ENCODE assay signal across 8 cellular contexts in genomic region chr21:44455524-44456206, GRCh38. TPM values are rescaled to one million over a fixed set of nuclear protein-coding genes. Genes with fewer than 3 reads are reported as not detected.
DNase-seq lines count a peak whose midpoint lies in the region; ATAC-seq and TF ChIP-seq lines count a peak whose summit lies in the region.

No MANE protein-coding gene starts in this region.

- no peaks in the 10 kb centered on the region for H3K4me1 ChIP-seq in ACC112 (ENCODE audit: control insufficient read depth, insufficient read depth, low read length, unreplicated experiment)
- H3K4me1 ChIP-seq in right atrium auricular region: peaks cover 0 to 20% of the 10 kb centered on the region in 2 donors

- peak overlapping the region; percentile 73 for H3K4me3 Mint-ChIP-seq in activated naive CD4-positive, alpha-beta T cell treated with anti-CD3 and anti-CD28 coated beads for 36 hours

- DNase-seq in NCI-H2171 treated with DMSO at 0.1 percent for 48 hours (lab: John Stamatoyannopoulos, UW): peak; percentile 15
- peak; percentile 54 for DNase-seq in activated naive CD4-positive, alpha-beta T cell treated with anti-CD3 and anti-CD28 coated beads for 36 hours
- no peak for DNase-seq in right atrium auricular region (ENCODE audit: low spot score)
- DNase-seq in retinal pigment epithelial cell (ENCODE audit: low read depth): no peak
- DNase-seq in activated CD4-positive, CD25-positive, alpha-beta regulatory T cell treated with anti-CD3 and anti-CD28 coated beads, Interleukin-2, amount 50 U/mL, for 72 hours: no peak
- no peak for DNase-seq in NCI-H524 treated with DMSO at 0.1 percent for 48 hours (lab: John Stamatoyannopoulos, UW)

- no peaks in the 10 kb centered on the region for H3K36me3 ChIP-seq in ACC112 (ENCODE audit: insufficient read depth, low read length)
- no peaks in the 10 kb centered on the region for H3K36me3 ChIP-seq in right atrium auricular region

- H3K9me3 Mint-ChIP-seq in activated naive CD4-positive, alpha-beta T cell treated with anti-CD3 and anti-CD28 coated beads for 36 hours: peaks cover 2% of the 10 kb centered on the region

- H3K36me3 Mint-ChIP-seq in activated naive CD4-positive, alpha-beta T cell treated with anti-CD3 and anti-CD28 coated beads for 36 hours (ENCODE audit: low read depth): no peaks in the 10 kb centered on the region

- H3K27me3 ChIP-seq in ACC112 (ENCODE audit: insufficient read depth, low read length) (peaks cover 30% of the 10 kb centered on the region), right atrium auricular region (no peaks in the 10 kb centered on the region)

- CTCF ChIA-PET in activated naive CD4-positive, alpha-beta T cell treated with anti-CD3 and anti-CD28 coated beads for 36 hours (lab: Charles Lee): interaction anchor here (1.1 kb wide), 1 partner anchor 18 kb away, joined by 3 read pairs; no protein-coding TSS in a partner anchor

- H3K79me2 ChIP-seq in ACC112 (ENCODE audit: control insufficient read depth, insufficient read depth, low read length, unreplicated experiment): no peaks in the 10 kb centered on the region

- H3K4me3 ChIP-seq in ACC112 (ENCODE audit: low read depth, low read length): peak overlapping the region; percentile 78
- peak overlapping the region; percentile 71 to 76 for H3K4me3 ChIP-seq in right atrium auricular region
- H3K4me3 ChIP-seq in retinal pigment epithelial cell (ENCODE audit: low read length): peak overlapping the region; percentile 46

- peaks cover 12% of the 10 kb centered on the region for H3K27me3 Mint-ChIP-seq in activated naive CD4-positive, alpha-beta T cell treated with anti-CD3 and anti-CD28 coated beads for 36 hours (ENCODE audit: low read depth)

- TF ChIP-seq CTCF in right atrium auricular region (IDR thresholded peaks at IDR 0.05) (peak in 1 of 2 donors; percentile 36), retinal pigment epithelial cell (conservative IDR thresholded peaks at IDR 0.05; ENCODE audit: low read depth, low read length) (peak; percentile 26)

- H3K4me1 Mint-ChIP-seq in activated naive CD4-positive, alpha-beta T cell treated with anti-CD3 and anti-CD28 coated beads for 36 hours (ENCODE audit: low read depth): no peaks in the 10 kb centered on the region

- peak; percentile 43 for ATAC-seq in GM18502 (IDR thresholded peaks at IDR 0.05; ENCODE audit: poor library complexity, unreplicated experiment)

- H2AFZ ChIP-seq in ACC112 (ENCODE audit: low read length, unreplicated experiment): peak overlapping the region; percentile 68

- no peak overlapping the region for H3K27ac ChIP-seq in ACC112 (ENCODE audit: low read depth, low read length)
- H3K27ac ChIP-seq in right atrium auricular region: peak overlapping the region in 1 of 2 donors; percentile 29

- no peak overlapping the region for H3K27ac Mint-ChIP-seq in activated naive CD4-positive, alpha-beta T cell treated with anti-CD3 and anti-CD28 coated beads for 36 hours

- intact Hi-C loops in activated naive CD4-positive, alpha-beta T cell treated with anti-CD3 and anti-CD28 coated beads for 36 hours (cut with micrococcal nuclease): loop anchor here (1.0 to 10.0 kb wide), 2 partner anchors 116 to 151 kb away; partner anchors contain the start of genes CFAP410 and PFKL

- H3K9me3 ChIP-seq in right atrium auricular region: peaks cover 0 to 5% of the 10 kb centered on the region in 2 donors

RNA-seq across cellular contexts. Expression of gene LRRC3, which starts 0.4 kb away (rescaled TPM):
- total RNA-seq in activated naive CD4-positive, alpha-beta T cell treated with anti-CD3 and anti-CD28 coated beads for 36 hours: 1 to 10 TPM; 2.5 to 2.8 TPM
- 1 to 10 TPM; 1.1 to 1.7 TPM for total RNA-seq in right atrium auricular region

Comparison
In these comparisons a context has a peak if more than half of its experiments do, and no peak if none do; other contexts are left out.
1. DNase-seq: peak in NCI-H2171 treated with DMSO at 0.1 percent for 48 hours (single experiment) and activated naive CD4-positive, alpha-beta T cell treated with anti-CD3 and anti-CD28 coated beads for 36 hours (single experiment); none in right atrium auricular region (single experiment), retinal pigment epithelial cell (single experiment), activated CD4-positive, CD25-positive, alpha-beta regulatory T cell treated with anti-CD3 and anti-CD28 coated beads, Interleukin-2, amount 50 U/mL, for 72 hours (single experiment) and NCI-H524 treated with DMSO at 0.1 percent for 48 hours (single experiment).
2. Peak in every context shown above with its lines, with median percentiles within 50 percentile points of each other: H3K4me3 ChIP-seq.